1 cellular context compared by ENCODE assay signal in genomic region chr22:20130739-20131592, GRCh38.
A peak's percentile ranks its signal among the peaks of the same experiment; 100 is the strongest.
TF ChIP-seq lines count a peak whose summit lies in the region.

No MANE protein-coding gene starts in this region.

TF ChIP-seq in HepG2, 621 proteins besides CTCF, POLR2A, EP300 and RAD21 (continued from another document and continues in another):
- TF ChIP-seq TFDP2 (CRISPR knock-in tag; IDR thresholded peaks at IDR 0.05): 0 out of 2 replicates have a peak, but pooled peaks have one; percentile 20
- peak; percentile 81 for TF ChIP-seq ZNF777 (CRISPR knock-in tag; IDR thresholded peaks at IDR 0.05)
- no peak for TF ChIP-seq SMYD3 (CRISPR knock-in tag; IDR thresholded peaks at IDR 0.05)
- no peak for TF ChIP-seq JARID2 (CRISPR knock-in tag; IDR thresholded peaks at IDR 0.05; ENCODE audit: insufficient replicate concordance)
- TF ChIP-seq ZNF34 (CRISPR knock-in tag; IDR thresholded peaks at IDR 0.05; ENCODE audit: borderline replicate concordance): 0 out of 2 replicates have a peak, but pooled peaks have one; percentile 37
- TF ChIP-seq ZNF746 (CRISPR knock-in tag; IDR thresholded peaks at IDR 0.05): peak; percentile 19; the same call in 1 of the 2 replicates
- no peak for TF ChIP-seq IRF2 (CRISPR knock-in tag; IDR thresholded peaks at IDR 0.05)
- TF ChIP-seq DMAP1 (CRISPR knock-in tag; IDR thresholded peaks at IDR 0.05): no peak
- peak; percentile 75; the same call in 1 of the 2 replicates for TF ChIP-seq SP5 (CRISPR knock-in tag; IDR thresholded peaks at IDR 0.05; ENCODE audit: borderline replicate concordance, low read depth)
- peak; percentile 26; the same call in 1 of the 2 replicates for TF ChIP-seq MEF2D (CRISPR knock-in tag; IDR thresholded peaks at IDR 0.05)
- no peak for TF ChIP-seq GZF1 (CRISPR knock-in tag; IDR thresholded peaks at IDR 0.05)
- 0 out of 2 replicates have a peak, but pooled peaks have one; percentile 26 for TF ChIP-seq NFKBIZ (CRISPR knock-in tag; IDR thresholded peaks at IDR 0.05)
- TF ChIP-seq TFE3 (CRISPR knock-in tag; IDR thresholded peaks at IDR 0.05): 0 out of 2 replicates have a peak, but pooled peaks have one; percentile 23
- peak; percentile 22 for TF ChIP-seq ZNF407 (CRISPR knock-in tag; IDR thresholded peaks at IDR 0.05; ENCODE audit: not compliant biosample characterization)
- no peak for TF ChIP-seq ZNF296 (CRISPR knock-in tag; conservative IDR thresholded peaks at IDR 0.05)
- TF ChIP-seq HNRNPUL1 (IDR thresholded peaks at IDR 0.05; ENCODE audit: low read depth, low read length): no peak
- TF ChIP-seq SRY (CRISPR knock-in tag; IDR thresholded peaks at IDR 0.05): 0 out of 2 replicates have a peak, but pooled peaks have one; percentile 44
- no peak for TF ChIP-seq TBP (CRISPR knock-in tag; IDR thresholded peaks at IDR 0.05)
- no peak for TF ChIP-seq HNRNPK (IDR thresholded peaks at IDR 0.05; ENCODE audit: low read depth, low read length, poor library complexity, severe bottlenecking)
- TF ChIP-seq ZIK1 (CRISPR knock-in tag; IDR thresholded peaks at IDR 0.05; ENCODE audit: borderline replicate concordance, low read depth): no peak
- no peak for TF ChIP-seq SIN3B (IDR thresholded peaks at IDR 0.05; ENCODE audit: low read length)
- no peak for TF ChIP-seq CBX1 (IDR thresholded peaks at IDR 0.05; ENCODE audit: low read depth)
- peak; percentile 92 for TF ChIP-seq GABPB1 (CRISPR knock-in tag; IDR thresholded peaks at IDR 0.05)
- no peak for TF ChIP-seq ZNF503 (CRISPR knock-in tag; IDR thresholded peaks at IDR 0.05)
- TF ChIP-seq ZMYM2 (CRISPR knock-in tag; IDR thresholded peaks at IDR 0.05): no peak
- TF ChIP-seq ZNF891 (CRISPR knock-in tag; IDR thresholded peaks at IDR 0.05): peak; percentile 34; the same call in 1 of the 2 replicates
- no peak for TF ChIP-seq TFDP1 (CRISPR knock-in tag; IDR thresholded peaks at IDR 0.05; ENCODE audit: borderline replicate concordance)
- no peak for TF ChIP-seq PRDM10 (CRISPR knock-in tag; IDR thresholded peaks at IDR 0.05; ENCODE audit: low read depth)
- TF ChIP-seq ZNF292 (CRISPR knock-in tag; IDR thresholded peaks at IDR 0.05; ENCODE audit: borderline replicate concordance, low read depth): no peak
- no peak for TF ChIP-seq ZNF280D (CRISPR knock-in tag; IDR thresholded peaks at IDR 0.05)
